8 cellular contexts compared by ENCODE assay signal in the genomic region with DNA sequence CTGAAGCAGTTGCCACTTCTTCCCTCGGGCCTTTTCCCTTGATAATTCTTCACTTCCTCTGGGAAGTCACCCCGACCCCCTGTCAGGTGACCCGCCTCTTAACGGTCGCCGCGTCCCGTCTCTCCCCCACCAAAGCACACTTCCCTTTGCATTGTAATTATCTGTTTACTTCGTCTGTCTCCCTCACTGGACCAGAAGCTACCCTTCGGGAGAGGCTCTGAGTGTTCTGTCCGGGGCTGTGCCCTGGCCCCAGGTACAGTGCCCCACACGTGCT. TPM values are rescaled to one million over a fixed set of nuclear protein-coding genes. Genes with fewer than 3 reads are reported as not detected.
DNase-seq lines count a peak whose midpoint lies in the region; ATAC-seq, FAIRE-seq and TF ChIP-seq lines count a peak whose summit lies in the region.

No MANE protein-coding gene starts in this region.

- peak overlapping the region; percentile 60 for H3K18ac ChIP-seq in trophoblast cell (ENCODE audit: low read length)

- H3K27ac Mint-ChIP-seq in endothelial cell (ENCODE audit: unreplicated experiment) = peak overlapping the region; percentile 44

- no peaks in the 10 kb centered on the region for H3K9me2 ChIP-seq in OCI-LY7 (ENCODE audit: insufficient read depth, low read length)

- H3K4me1 ChIP-seq in ES-I3 (ENCODE audit: insufficient read depth, low read length) (peaks cover 26% of the 10 kb centered on the region), OCI-LY7 (ENCODE audit: insufficient read depth, low read length, poor library complexity, severe bottlenecking) (peaks cover 44% of the 10 kb centered on the region), trophoblast cell (ENCODE audit: control insufficient read depth in 1 of 2, insufficient read depth in 2 of 2, low read length in 2 of 2) (peaks cover 23 to 32% of the 10 kb centered on the region in 2 experiments)

- H3K27me3 ChIP-seq in trophoblast cell (ENCODE audit: insufficient read depth, low read length) = no peaks in the 10 kb centered on the region

- H3K9me3 ChIP-seq in ES-I3 (ENCODE audit: control insufficient read depth, insufficient read depth, low read length) (no peaks in the 10 kb centered on the region), OCI-LY7 (ENCODE audit: low read length) (no peaks in the 10 kb centered on the region), trophoblast cell (ENCODE audit: insufficient read depth, low read depth, low read length) (no peaks in the 10 kb centered on the region)

- H2AFZ ChIP-seq in OCI-LY7 (ENCODE audit: low read length) (peak overlapping the region; percentile 96), trophoblast cell (ENCODE audit: insufficient read depth, low read length, poor library complexity) (peak overlapping the region; percentile 50)

- POLR2A ChIA-PET in OCI-LY7 (lab: Charles Lee) = interaction anchor here (0.5 to 1.9 kb wide), 5 partner anchors 18 to 115 kb away, joined by 3 to 7 read pairs (median 4); no protein-coding TSS in a partner anchor

- H3K4me1 Mint-ChIP-seq in endothelial cell (ENCODE audit: unreplicated experiment) = peaks cover 57% of the 10 kb centered on the region

- DNase-seq in OCI-LY7 (ENCODE audit: low spot score) (no peak), endothelial cell (ENCODE audit: low spot score) (no peak), trophoblast cell (no peak), NCI-H524 (lab: John Stamatoyannopoulos, UW) (no peak), HTR-8/SVneo (ENCODE audit: insufficient read length, low spot score) (no peak), dedifferentiated amniotic fluid mesenchymal stem cell (ENCODE audit: extremely low spot score) (no peak)

- H2BK120ac ChIP-seq in trophoblast cell (ENCODE audit: insufficient read depth, low read length, poor library complexity) = peak overlapping the region; percentile 48

- H3K36me3 ChIP-seq in ES-I3 (ENCODE audit: insufficient read depth, low read length) (no peaks in the 10 kb centered on the region; the same call in 1 of the 2 replicates), OCI-LY7 (ENCODE audit: insufficient read depth, low read length) (no peaks in the 10 kb centered on the region), trophoblast cell (ENCODE audit: control insufficient read depth in 1 of 2, insufficient read depth in 2 of 2, low read length in 2 of 2) (peaks cover 29 to 32% of the 10 kb centered on the region in 2 experiments)

- H3K9ac ChIP-seq in ES-I3 (ENCODE audit: low read depth, low read length) = peak overlapping the region; percentile 47; the same call in 1 of the 2 replicates
- H3K9ac ChIP-seq in trophoblast cell (ENCODE audit: low read length) = no peak overlapping the region

- no peak for FAIRE-seq in HTR-8/SVneo (lab: Jason Lieb, UNC)

- peak overlapping the region; percentile 49 for H3K4me3 Mint-ChIP-seq in endothelial cell (ENCODE audit: unreplicated experiment)

- CTCF ChIA-PET in OCI-LY7 (lab: Charles Lee; ENCODE audit: unreplicated experiment) = interaction anchor here (0.5 to 2.9 kb wide), 4 partner anchors 30 to 186 kb away, joined by 3 to 23 read pairs (median 6); no protein-coding TSS in a partner anchor

- peak overlapping the region; percentile 55 for H4K91ac ChIP-seq in trophoblast cell (ENCODE audit: low read depth, low read length)

- peak overlapping the region; percentile 68 for H4K8ac ChIP-seq in trophoblast cell (ENCODE audit: low read depth, low read length)

- peak overlapping the region; percentile 64 for H3K4me3 ChIP-seq in OCI-LY7 (ENCODE audit: low read depth, low read length, poor library complexity, severe bottlenecking)
- H3K4me3 ChIP-seq in trophoblast cell (ENCODE audit: low read depth, low read length) = peak overlapping the region; percentile 14

- H2BK12ac ChIP-seq in trophoblast cell (ENCODE audit: low read length) = peak overlapping the region; percentile 63

- H2BK5ac ChIP-seq in trophoblast cell (ENCODE audit: low read depth, low read length, poor library complexity) = peak overlapping the region; percentile 43

- H3K4ac ChIP-seq in trophoblast cell (ENCODE audit: low read depth, low read length) = peak overlapping the region; percentile 13

- no peak for TF ChIP-seq CTCF in OCI-LY7 (conservative IDR thresholded peaks at IDR 0.05; ENCODE audit: low read length)
- no peak for TF ChIP-seq CTCF in endothelial cell (IDR thresholded peaks at IDR 0.05; ENCODE audit: unreplicated experiment)

- no peaks in the 10 kb centered on the region for H4K20me1 ChIP-seq in OCI-LY7 (ENCODE audit: insufficient read depth, low read length)

- no TSS peak for BruUV-seq in OCI-LY7 (replicated peaks; lab: Mats Ljungman, UMichigan)

- H3K27ac ChIP-seq in OCI-LY7 (ENCODE audit: low read depth, low read length, poor library complexity, severe bottlenecking) = peak overlapping the region; percentile 40
- no peak overlapping the region for H3K27ac ChIP-seq in trophoblast cell (ENCODE audit: low read depth, low read length)

- H3K23ac ChIP-seq in trophoblast cell (ENCODE audit: low read length) = no peak overlapping the region

- H3K4me2 ChIP-seq in OCI-LY7 (ENCODE audit: low read length) (peak overlapping the region; percentile 94), trophoblast cell (ENCODE audit: low read length) (peak overlapping the region; percentile 63)

- peak overlapping the region; percentile 24 for H3K14ac ChIP-seq in trophoblast cell (ENCODE audit: low read length)

- peaks cover 17% of the 10 kb centered on the region for H3K36me3 Mint-ChIP-seq in endothelial cell (ENCODE audit: low read depth, unreplicated experiment)

- intact Hi-C loops in OCI-LY7 (cut with micrococcal nuclease; ENCODE audit: unreplicated experiment) = loop anchor here (2.0 kb wide), 1 partner anchor 31 kb away; no protein-coding TSS in a partner anchor

- no peak overlapping the region for H4K12ac ChIP-seq in trophoblast cell (ENCODE audit: low read depth, low read length)

- H3K79me2 ChIP-seq in OCI-LY7 (ENCODE audit: insufficient read depth, low read depth, low read length) = no peaks in the 10 kb centered on the region
- peaks cover 28% of the 10 kb centered on the region for H3K79me2 ChIP-seq in trophoblast cell (ENCODE audit: control insufficient read depth, insufficient read depth, low read length, poor library complexity)

- ATAC-seq in GM21447 (IDR thresholded peaks at IDR 0.05; ENCODE audit: unreplicated experiment) = no peak

- peak overlapping the region; percentile 80 for H2AK5ac ChIP-seq in trophoblast cell (ENCODE audit: low read length)

- peaks cover 25% of the 10 kb centered on the region for H3K79me1 ChIP-seq in trophoblast cell (ENCODE audit: low read length)

- peaks cover 13% of the 10 kb centered on the region for H3K27me3 Mint-ChIP-seq in endothelial cell (ENCODE audit: unreplicated experiment)

- no CpG with 5 or more reads among the region's 12 CpGs for WGBS in trophoblast cell (ENCODE audit: extremely low coverage, insufficient coverage, insufficient read length)

- no peaks in the 10 kb centered on the region for H3K9me3 Mint-ChIP-seq in endothelial cell (ENCODE audit: unreplicated experiment)

RNA-seq across cellular contexts. Expression of a gene that starts 0.8 kb away (rescaled TPM):
- 1.0 and 3.6 TPM in 2 replicates for total RNA-seq in OCI-LY7 (2014; rRNA removed; shearing (Covaris generic))
- 1.6 and 1.8 TPM in 2 replicates for total RNA-seq in OCI-LY7 (2022)
- total RNA-seq in endothelial cell (ENCODE audit: unreplicated experiment) = 26.4 TPM
- 74.2 and 76.9 TPM in 2 replicates for polyA plus RNA-seq in trophoblast cell (2013)

RNA-seq across cellular contexts. Expression of a gene that starts 45.8 kb away (rescaled TPM):
- total RNA-seq in OCI-LY7 (2014; rRNA removed; shearing (Covaris generic)) = 48.4 and 51.9 TPM in 2 replicates
- total RNA-seq in OCI-LY7 (2022) (62.4 and 64.6 TPM in 2 replicates), endothelial cell (ENCODE audit: unreplicated experiment) (46.8 TPM)
- polyA plus RNA-seq in trophoblast cell (2013) = 56.6 and 56.7 TPM in 2 replicates
